16 cellular contexts compared by ENCODE assay signal in the genomic region with DNA sequence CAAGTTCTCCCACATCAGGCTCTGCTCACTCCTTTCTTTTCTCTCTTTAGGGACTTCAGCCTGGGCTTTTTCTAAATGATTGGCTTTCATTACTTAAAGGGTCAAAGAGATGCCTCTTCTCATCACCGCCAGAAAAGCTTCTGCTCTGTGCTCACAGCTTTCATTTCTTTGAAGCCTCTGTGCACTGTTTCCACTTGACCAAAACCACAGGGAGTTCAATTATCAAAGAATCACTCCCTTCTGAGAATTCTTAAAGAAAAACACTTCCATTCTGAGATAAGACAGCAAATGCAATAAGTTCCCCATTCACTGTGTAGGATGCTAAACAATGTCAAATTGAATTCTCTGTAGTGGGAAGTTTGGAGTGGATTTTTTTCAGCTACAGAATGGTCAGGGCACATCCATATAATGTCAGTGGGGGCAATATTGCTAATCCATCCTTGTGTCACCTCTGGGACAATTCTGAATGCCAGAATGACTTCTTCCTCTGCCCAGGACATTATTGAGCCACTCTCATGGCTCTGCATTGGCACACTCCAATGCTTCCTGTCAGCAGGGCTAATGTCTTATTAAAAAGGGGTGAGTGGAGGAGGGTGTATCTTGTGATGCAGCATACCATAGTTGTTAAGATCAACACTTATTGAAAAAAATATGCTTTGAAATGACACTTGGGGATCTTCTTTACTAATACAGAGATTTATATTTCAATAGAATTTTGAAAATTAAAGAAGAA.
A peak's percentile ranks its signal among the peaks of the same experiment; 100 is the strongest.
DNase-seq lines count a peak whose midpoint lies in the region; ATAC-seq and TF ChIP-seq lines count a peak whose summit lies in the region.
"Had no signal": no experiment of that assay in that cellular context is flagged by ENCODE, and none has a peak within 500 bp of the region (broad histone marks: within the 10 kb centered on the region; RNA-seq: fewer than 3 reads in every experiment).

No MANE protein-coding gene starts in this region.

- H3K4me3 ChIP-seq in CD4-positive, CD25-positive, alpha-beta regulatory T cell (ENCODE audit: low read depth, low read length) = no peak overlapping the region
- H3K4me3 ChIP-seq in choroid plexus epithelial cell (ENCODE audit: low read depth, low read length) = no peak overlapping the region
- H3K4me3 ChIP-seq: adrenal gland, heart left ventricle, transverse colon had no signal

- H3K27ac ChIP-seq in CD4-positive, CD25-positive, alpha-beta regulatory T cell (ENCODE audit: insufficient read depth, low read length, poor library complexity, severe bottlenecking) = no peak overlapping the region
- H3K27ac ChIP-seq: adrenal gland, heart left ventricle, transverse colon had no signal

- peaks cover 0 to 1% (median 0%) of the 10 kb centered on the region in 7 donors for H3K9me3 Mint-ChIP-seq in CD4-positive, CD25-positive, alpha-beta regulatory T cell
- no peaks in the 10 kb centered on the region for H3K9me3 Mint-ChIP-seq in T-helper 1 cell treated with Interleukin-12 subunit alpha and Interleukin-12 subunit beta and Interleukin-4 antibody, amounts not matched to agents 30 μg/mL and 1 μg/mL, for 36 hours
- H3K9me3 Mint-ChIP-seq: IgD-negative memory B cell had no signal

- peak in 1 of 3 donors; percentile 83 for DNase-seq in CD4-positive, CD25-positive, alpha-beta regulatory T cell
- peak; percentile 4 for DNase-seq in choroid plexus epithelial cell (ENCODE audit: low read depth)
- no peak for DNase-seq in stimulated activated CD4-positive, alpha-beta T cell treated with anti-CD3 and anti-CD28 coated beads, Interleukin-2, amount 100 ng/mL, for 24 hours
- DNase-seq in nucleus accumbens (lab: John Stamatoyannopoulos, UW) = no peak
- DNase-seq: adrenal gland; erythroblast; heart left ventricle; NCI-H526 treated with DMSO at 0.1 percent for 48 hours; stimulated activated CD4-positive, alpha-beta T cell treated with anti-CD3 and anti-CD28 coated beads, Interleukin-1b, Interleukin-23, amount 100 ng/mL, for 48 hours; stimulated activated CD8-positive, alpha-beta memory T cell treated with anti-CD3 and anti-CD28 coated beads, Interleukin-4, amount 100 ng/mL, for 48 hours; transverse colon had no signal

- H3K4me3 Mint-ChIP-seq in CD4-positive, CD25-positive, alpha-beta regulatory T cell = peak overlapping the region in 3 of 4 donors; percentile 30 to 57 (median 48)
- H3K4me3 Mint-ChIP-seq in T-helper 1 cell treated with Interleukin-12 subunit alpha and Interleukin-12 subunit beta and Interleukin-4 antibody, amounts not matched to agents 30 μg/mL and 1 μg/mL, for 36 hours = peak overlapping the region; percentile 77

- H3K36me3 ChIP-seq in CD4-positive, CD25-positive, alpha-beta regulatory T cell (ENCODE audit: control insufficient read depth, insufficient read depth, low read length) = no peaks in the 10 kb centered on the region
- H3K36me3 ChIP-seq: adrenal gland, heart left ventricle, transverse colon had no signal

- peaks cover 0 to 30% (median 8%) of the 10 kb centered on the region in 4 donors for H3K4me1 Mint-ChIP-seq in CD4-positive, CD25-positive, alpha-beta regulatory T cell
- H3K4me1 Mint-ChIP-seq in T-helper 1 cell treated with Interleukin-12 subunit alpha and Interleukin-12 subunit beta and Interleukin-4 antibody, amounts not matched to agents 30 μg/mL and 1 μg/mL, for 36 hours (ENCODE audit: low read depth) = peaks cover 20% of the 10 kb centered on the region
- H3K4me1 Mint-ChIP-seq: IgD-negative memory B cell had no signal

- H3K27me3 Mint-ChIP-seq in CD4-positive, CD25-positive, alpha-beta regulatory T cell = no peaks in the 10 kb centered on the region
- H3K27me3 Mint-ChIP-seq in T-helper 1 cell treated with Interleukin-12 subunit alpha and Interleukin-12 subunit beta and Interleukin-4 antibody, amounts not matched to agents 30 μg/mL and 1 μg/mL, for 36 hours (ENCODE audit: low read depth) = no peaks in the 10 kb centered on the region

- no peaks in the 10 kb centered on the region for H3K36me3 Mint-ChIP-seq in CD4-positive, CD25-positive, alpha-beta regulatory T cell
- no peaks in the 10 kb centered on the region for H3K36me3 Mint-ChIP-seq in T-helper 1 cell treated with Interleukin-12 subunit alpha and Interleukin-12 subunit beta and Interleukin-4 antibody, amounts not matched to agents 30 μg/mL and 1 μg/mL, for 36 hours (ENCODE audit: low read depth)
- H3K36me3 Mint-ChIP-seq: IgD-negative memory B cell had no signal

- H3K27me3 ChIP-seq in CD4-positive, CD25-positive, alpha-beta regulatory T cell (ENCODE audit: control insufficient read depth, insufficient read depth, low read length) = no peaks in the 10 kb centered on the region
- H3K27me3 ChIP-seq: adrenal gland, heart left ventricle, transverse colon had no signal

- no peaks in the 10 kb centered on the region for H3K4me1 ChIP-seq in CD4-positive, CD25-positive, alpha-beta regulatory T cell (ENCODE audit: control insufficient read depth, insufficient read depth, low read length, poor library complexity, severe bottlenecking)
- H3K4me1 ChIP-seq: adrenal gland, heart left ventricle, transverse colon had no signal

- no peak for TF ChIP-seq CTCF in choroid plexus epithelial cell (conservative IDR thresholded peaks at IDR 0.05; ENCODE audit: low read depth, low read length)

- H3K27ac Mint-ChIP-seq in CD4-positive, CD25-positive, alpha-beta regulatory T cell = peak overlapping the region; percentile 18 to 79 (median 75)
- H3K27ac Mint-ChIP-seq in T-helper 1 cell treated with Interleukin-12 subunit alpha and Interleukin-12 subunit beta and Interleukin-4 antibody, amounts not matched to agents 30 μg/mL and 1 μg/mL, for 36 hours = peak overlapping the region; percentile 92
- H3K27ac Mint-ChIP-seq: IgD-negative memory B cell had no signal

- peak in 1 of 2 donors; percentile 14 for ATAC-seq in CD4-positive, CD25-positive, alpha-beta regulatory T cell (ENCODE audit: low read depth in 2 of 2)
- ATAC-seq in GM21423 (IDR thresholded peaks at IDR 0.05; ENCODE audit: unreplicated experiment) (peak; percentile 52), GM21526 (IDR thresholded peaks at IDR 0.05; ENCODE audit: low FRiP score, unreplicated experiment) (no peak), HG03571 (IDR thresholded peaks at IDR 0.05; ENCODE audit: unreplicated experiment) (no peak)
- ATAC-seq: heart left ventricle had no signal

- no peaks in the 10 kb centered on the region for H3K9me3 ChIP-seq in CD4-positive, CD25-positive, alpha-beta regulatory T cell (ENCODE audit: control insufficient read depth in 2 of 2, low read length in 2 of 2)
- H3K9me3 ChIP-seq: adrenal gland, heart left ventricle, transverse colon had no signal
